8 cellular contexts compared by ENCODE assay signal in genomic region chr1:215526147-215526845, GRCh38. TPM values are rescaled to one million over a fixed set of nuclear protein-coding genes. Genes with fewer than 3 reads are reported as not detected.
DNase-seq lines count a peak whose midpoint lies in the region; ATAC-seq and TF ChIP-seq lines count a peak whose summit lies in the region.

No MANE protein-coding gene starts in this region.

- H3K4me1 Mint-ChIP-seq in T-helper 17 cell, result peaks cover 2% of the 10 kb centered on the region

- no peak for TF ChIP-seq POLR2A in upper lobe of left lung (IDR thresholded peaks at IDR 0.05)

- H3K27ac ChIP-seq in right atrium auricular region, result no peak overlapping the region
- no peak overlapping the region for H3K27ac ChIP-seq in upper lobe of left lung

- no peaks in the 10 kb centered on the region for H3K36me3 ChIP-seq in right atrium auricular region
- no peaks in the 10 kb centered on the region for H3K36me3 ChIP-seq in upper lobe of left lung

- H3K4me3 ChIP-seq in right atrium auricular region (no peak overlapping the region), WI38 (ENCODE audit: low read depth, low read length) (no peak overlapping the region), upper lobe of left lung (no peak overlapping the region)

- DNase-seq in right atrium auricular region (ENCODE audit: low spot score) (no peak), cardiac septum (ENCODE audit: low spot score) (no peak), NCI-H2081 (lab: John Stamatoyannopoulos, UW) (peak; percentile 62 to 73), iPS-NIHi7 (ENCODE audit: extremely low spot score) (peak; percentile 27), upper lobe of left lung (no peak), T-helper 17 cell (no peak)

- H3K36me3 Mint-ChIP-seq in T-helper 17 cell (ENCODE audit: low read depth), result no peaks in the 10 kb centered on the region

- TF ChIP-seq EP300 in upper lobe of left lung (IDR thresholded peaks at IDR 0.05), result no peak

- no peaks in the 10 kb centered on the region for H3K9me3 ChIP-seq in right atrium auricular region
- no peaks in the 10 kb centered on the region for H3K9me3 ChIP-seq in upper lobe of left lung
- H3K9me3 ChIP-seq in T-helper 17 cell (ENCODE audit: control insufficient read depth, low read length, poor library complexity, severe bottlenecking), result no peaks in the 10 kb centered on the region

- intact Hi-C loops in cardiac septum (cut with DNase I), result loop anchor here (5.0 to 10.0 kb wide), 2 partner anchors 869 to 891 kb away; no protein-coding TSS in a partner anchor

- peak; percentile 56 to 82 for TF ChIP-seq CTCF in right atrium auricular region (IDR thresholded peaks at IDR 0.05)
- TF ChIP-seq CTCF in WI38 (IDR thresholded peaks at IDR 0.05; ENCODE audit: low read depth, low read length), result peak; percentile 26; the same call in 1 of the 2 replicates
- TF ChIP-seq CTCF in upper lobe of left lung (IDR thresholded peaks at IDR 0.05), result peak; percentile 51 to 73 (median 66)

- H3K4me1 ChIP-seq in right atrium auricular region (no peaks in the 10 kb centered on the region), upper lobe of left lung (no peaks in the 10 kb centered on the region)

- no peak overlapping the region for H3K27ac Mint-ChIP-seq in T-helper 17 cell

- 34 to 37% methylated on average over 7 of the region's 7 CpGs for WGBS in upper lobe of left lung, 2 donors

- no peak overlapping the region for H3K4me3 Mint-ChIP-seq in T-helper 17 cell

- H3K27me3 Mint-ChIP-seq in T-helper 17 cell, result peaks cover 14% of the 10 kb centered on the region

- no peaks in the 10 kb centered on the region for H3K27me3 ChIP-seq in right atrium auricular region
- no peaks in the 10 kb centered on the region for H3K27me3 ChIP-seq in upper lobe of left lung

- ATAC-seq in HG02759 (IDR thresholded peaks at IDR 0.05; ENCODE audit: unreplicated experiment) (peak; percentile 63), upper lobe of left lung (ENCODE audit: low FRiP score in 2 of 2) (peak in 1 of 2 donors; percentile 57), T-helper 17 cell (no peak)

RNA-seq across cellular contexts. Expression of gene KCTD3, which starts 40.8 kb away (rescaled TPM):
- 10 to 100 TPM; 12.5 to 14.3 TPM for total RNA-seq in right atrium auricular region
- 15.7 TPM for total RNA-seq in cardiac septum
- 10 to 100 TPM; 17.9 to 55.4 (median 29.2) TPM for total RNA-seq in upper lobe of left lung
- 1 to 10 TPM; 2.1 to 2.5 TPM for total RNA-seq in T-helper 17 cell

Comparison
In these comparisons a context has a peak if more than half of its experiments do, and no peak if none do; other contexts are left out.
1. DNase-seq: peak in NCI-H2081 (2 of 2) and iPS-NIHi7 (single experiment); none in right atrium auricular region (single experiment), cardiac septum (single experiment), upper lobe of left lung (0 of 2) and T-helper 17 cell (0 of 3).
2. Peak in every context shown above with its lines, with median percentiles within 50 percentile points of each other: CTCF ChIP-seq.